ENCODE assay signal across 27 cellular contexts in genomic region chr18:57910134-57910533, GRCh38.
"Had no signal": no experiment of that assay in that cellular context is flagged by ENCODE, and none has a peak within 500 bp of the region (broad histone marks: within the 10 kb centered on the region; RNA-seq: fewer than 3 reads in every experiment).

No MANE protein-coding gene starts in this region.

- H3K4me3 Mint-ChIP-seq: activated B cell treated with CpG ODN at 0.5 μM for 24 hours; activated CD8-positive, alpha-beta T cell treated with anti-CD3 and anti-CD28 coated beads for 36 hours; activated T-cell treated with anti-CD3 and anti-CD28 coated beads, Interleukin-2, amount 50 U/mL, for 4 hours; activated T-helper 17 cell treated with anti-CD3 and anti-CD28 coated beads, Interleukin-2, amount 50 U/mL, for 72 hours; immature natural killer cell; natural killer cell treated with Interleukin-12 subunit alpha and Interleukin-12 subunit beta and Interleukin-15 and Interleukin-18, amount 100 ng/mL, for 72 hours; T-helper 2 cell treated with Interferon-gamma antibody and Interleukin-4, amounts not matched to agents 5 μg/mL and 100 μg/mL, for 36 hours had no signal

- H3K27me3 ChIP-seq: gastroesophageal sphincter, neutrophil, pancreas, testis had no signal

- H3K36me3 Mint-ChIP-seq: immature natural killer cell; natural killer cell treated with Interleukin-12 subunit alpha and Interleukin-12 subunit beta and Interleukin-15 and Interleukin-18, amount 100 ng/mL, for 72 hours had no signal

- H3K36me3 ChIP-seq: gastroesophageal sphincter, lower lobe of right lung, neutrophil, pancreas, prostate gland, sigmoid colon had no signal

- H3K4me1 ChIP-seq: gastroesophageal sphincter, lower lobe of right lung, pancreas, prostate gland, sigmoid colon, testis had no signal

- H3K9me3 Mint-ChIP-seq: activated B cell treated with CpG ODN at 0.5 μM for 24 hours; activated CD8-positive, alpha-beta T cell treated with anti-CD3 and anti-CD28 coated beads for 36 hours; activated T-cell treated with anti-CD3 and anti-CD28 coated beads, Interleukin-2, amount 50 U/mL, for 4 hours; activated T-helper 17 cell treated with anti-CD3 and anti-CD28 coated beads, Interleukin-2, amount 50 U/mL, for 72 hours; immature natural killer cell; natural killer cell treated with Interleukin-12 subunit alpha and Interleukin-12 subunit beta and Interleukin-15 and Interleukin-18, amount 100 ng/mL, for 72 hours; T-helper 2 cell treated with Interferon-gamma antibody and Interleukin-4, amounts not matched to agents 5 μg/mL and 100 μg/mL, for 36 hours had no signal

- H3K27ac Mint-ChIP-seq: activated B cell treated with CpG ODN at 0.5 μM for 24 hours; activated CD8-positive, alpha-beta T cell treated with anti-CD3 and anti-CD28 coated beads for 36 hours; activated T-helper 17 cell treated with anti-CD3 and anti-CD28 coated beads, Interleukin-2, amount 50 U/mL, for 72 hours; immature natural killer cell; natural killer cell treated with Interleukin-12 subunit alpha and Interleukin-12 subunit beta and Interleukin-15 and Interleukin-18, amount 100 ng/mL, for 72 hours; T-helper 2 cell treated with Interferon-gamma antibody and Interleukin-4, amounts not matched to agents 5 μg/mL and 100 μg/mL, for 36 hours had no signal

- DNase-seq: activated B cell treated with CpG ODN at 0.5 μM for 24 hours; activated CD4-positive, alpha-beta T cell treated with anti-CD3 and anti-CD28 coated beads, Interleukin-2, amount 50 U/mL, for 1 hour; activated gamma-delta T cell treated with Interleukin-2 at 50 U/mL for 16 hours; activated naive CD4-positive, alpha-beta T cell treated with anti-CD3 and anti-CD28 coated beads, Interleukin-2, amount 50 U/mL, for 16 hours; activated T-cell treated with anti-CD3 and anti-CD28 coated beads, Interleukin-2, amount 50 U/mL, for 4 hours; amniotic stem cell; dorsolateral prefrontal cortex; effector memory CD4-positive, alpha-beta T cell; immature natural killer cell; lower lobe of right lung; pancreas; retina; sigmoid colon; stimulated activated naive CD4-positive, alpha-beta T cell treated with Interleukin-2 at 50 U/mL for 16 hours; T-helper 1 cell; testis had no signal

- H3K27ac ChIP-seq: coronary artery, gastroesophageal sphincter, lower lobe of right lung, neutrophil, pancreas, prostate gland, sigmoid colon, testis had no signal

- H3K4me1 Mint-ChIP-seq: activated B cell treated with CpG ODN at 0.5 μM for 24 hours; activated T-helper 17 cell treated with anti-CD3 and anti-CD28 coated beads, Interleukin-2, amount 50 U/mL, for 72 hours; immature natural killer cell had no signal

- FAIRE-seq: bronchial epithelial cell, pancreas, small intestine, urothelium cell line had no signal

- ATAC-seq: activated CD8-positive, alpha-beta T cell treated with anti-CD3 and anti-CD28 coated beads for 36 hours; activated T-cell treated with anti-CD3 and anti-CD28 coated beads, Interleukin-2, amount 50 U/mL, for 4 hours; activated T-helper 17 cell treated with anti-CD3 and anti-CD28 coated beads, Interleukin-2, amount 50 U/mL, for 72 hours; gastroesophageal sphincter; lower lobe of right lung had no signal

- H3K9me3 ChIP-seq: gastroesophageal sphincter, lower lobe of right lung, neutrophil, pancreas, prostate gland, sigmoid colon, testis had no signal

- H3K4me3 ChIP-seq: coronary artery, dorsolateral prefrontal cortex, gastroesophageal sphincter, lower lobe of right lung, pancreas, prostate gland, sigmoid colon, testis had no signal
